27 cellular contexts compared by ENCODE assay signal in the genomic region with DNA sequence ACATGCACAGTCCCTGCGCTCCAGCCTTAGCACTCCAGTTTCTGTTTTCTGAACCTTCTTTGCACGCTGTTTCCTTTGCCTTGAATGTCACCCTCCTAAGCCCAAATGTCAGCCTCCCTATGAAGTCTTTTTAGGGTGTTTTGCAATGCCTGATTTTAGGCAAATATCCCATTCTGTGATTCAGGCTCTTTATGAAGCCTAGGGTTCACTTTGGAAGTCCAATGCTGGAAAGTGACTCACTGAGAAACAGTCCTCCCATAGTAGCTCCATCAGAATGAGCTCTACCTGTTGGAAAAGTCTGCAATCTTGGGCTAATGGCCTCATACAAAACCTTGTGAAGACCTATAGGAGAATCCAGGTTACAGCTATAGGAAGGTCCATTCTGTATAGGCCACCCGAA. TPM values are rescaled to one million over a fixed set of nuclear protein-coding genes. Genes with fewer than 3 reads are reported as not detected.
DNase-seq lines count a peak whose midpoint lies in the region; ATAC-seq, FAIRE-seq and TF ChIP-seq lines count a peak whose summit lies in the region.
"Had no signal": no experiment of that assay in that cellular context is flagged by ENCODE, and none has a peak within 500 bp of the region (broad histone marks: within the 10 kb centered on the region; RNA-seq: fewer than 3 reads in every experiment).

No MANE protein-coding gene starts in this region.

- no peaks in the 10 kb centered on the region for H3K9me3 Mint-ChIP-seq in activated CD4-positive, alpha-beta T cell treated with anti-CD3 and anti-CD28 coated beads for 36 hours (ENCODE audit: low read depth)
- H3K9me3 Mint-ChIP-seq: CD8-positive, alpha-beta T cell had no signal

- dilution Hi-C loops in keratinocyte (cut with MboI; ENCODE audit: extremely low pct_ligation_motif_present, low sequenced_read_pairs) = no loop called here

- H3K36me3 Mint-ChIP-seq in activated CD4-positive, alpha-beta T cell treated with anti-CD3 and anti-CD28 coated beads for 36 hours (ENCODE audit: low read depth) = no peaks in the 10 kb centered on the region
- H3K36me3 Mint-ChIP-seq: CD8-positive, alpha-beta T cell had no signal

- FAIRE-seq in keratinocyte (lab: Jason Lieb, UNC) (no peak), kidney (lab: Jason Lieb, UNC) (no peak)
- FAIRE-seq: A204.1, G401.6, GM19239, K562 had no signal

- H3K36me3 ChIP-seq in GM23248 (ENCODE audit: low read depth) (no peaks in the 10 kb centered on the region), keratinocyte (ENCODE audit: control insufficient read depth in 2 of 2, extremely low read depth in 1 of 2, insufficient read depth in 2 of 2, low read length in 2 of 2) (no peaks in the 10 kb centered on the region), kidney (ENCODE audit: control insufficient read depth in 1 of 2, insufficient read depth in 2 of 2, low read length in 2 of 2) (no peaks in the 10 kb centered on the region)
- H3K36me3 ChIP-seq: BLaER1 treated with 17β-estradiol and CSF1 and Interleukin-3, amounts not matched to agents 10 nM and 100 nM had no signal

- H3K4me1 ChIP-seq in GM23248 (ENCODE audit: insufficient read depth) (no peaks in the 10 kb centered on the region), keratinocyte (ENCODE audit: control insufficient read depth, extremely low read depth, insufficient read depth, low read length) (peaks cover 24% of the 10 kb centered on the region), kidney (ENCODE audit: control insufficient read depth in 1 of 2, insufficient read depth in 1 of 2, low read depth in 1 of 2, low read length in 2 of 2) (no peaks in the 10 kb centered on the region)
- H3K4me1 ChIP-seq: BLaER1 treated with 17β-estradiol and CSF1 and Interleukin-3, amounts not matched to agents 10 nM and 100 nM had no signal

- no peak overlapping the region for H3K27ac Mint-ChIP-seq in activated CD4-positive, alpha-beta T cell treated with anti-CD3 and anti-CD28 coated beads for 36 hours
- H3K27ac Mint-ChIP-seq: CD8-positive, alpha-beta T cell had no signal

- H3K4me2 ChIP-seq in GM23248 (ENCODE audit: unreplicated experiment) (no peak overlapping the region), keratinocyte (ENCODE audit: control insufficient read depth, extremely low read depth, insufficient read depth, low read depth, low read length) (peak overlapping the region; percentile 46)
- H3K4me2 ChIP-seq: BLaER1 treated with 17β-estradiol and CSF1 and Interleukin-3, amounts not matched to agents 10 nM and 100 nM had no signal

- no peaks in the 10 kb centered on the region for H3K9me1 ChIP-seq in keratinocyte (ENCODE audit: control insufficient read depth, extremely low read depth, insufficient read depth, low read length)

- H3K4me3 ChIP-seq in AG09309 (ENCODE audit: control insufficient read depth, low read depth, low read length) = no peak overlapping the region
- no peak overlapping the region for H3K4me3 ChIP-seq in GM23248
- H3K4me3 ChIP-seq in keratinocyte (ENCODE audit: control insufficient read depth in 2 of 3, extremely low read depth in 1 of 3, insufficient read depth in 2 of 3, low read depth in 1 of 3, low read length in 3 of 3) = no peak overlapping the region
- H3K4me3 ChIP-seq in kidney (ENCODE audit: low read length in 2 of 2) = no peak overlapping the region
- H3K4me3 ChIP-seq: BLaER1 treated with 17β-estradiol and CSF1 and Interleukin-3, amounts not matched to agents 10 nM and 100 nM; K562; SK-N-MC had no signal

- H2AFZ ChIP-seq in GM23248 (no peak overlapping the region), keratinocyte (ENCODE audit: control insufficient read depth, low read length) (peak overlapping the region; percentile 42)

- TF ChIP-seq CTCF in AG09309 (IDR thresholded peaks at IDR 0.05; ENCODE audit: control insufficient read depth, insufficient read depth, low read depth, low read length, missing control alignments) = no peak
- no peak for TF ChIP-seq CTCF in keratinocyte (optimal IDR thresholded peaks at IDR 0.05 in 1 of 3, IDR thresholded peaks at IDR 0.05 in 1 of 3, conservative IDR thresholded peaks at IDR 0.05 in 1 of 3; ENCODE audit: extremely low read depth in 1 of 3, insufficient read depth in 2 of 3, low read length in 3 of 3)
- no peak for TF ChIP-seq CTCF in kidney (IDR thresholded peaks at IDR 0.05; ENCODE audit: borderline replicate concordance, extremely low read depth, insufficient read depth)

- POLR2A ChIA-PET in activated CD4-positive, alpha-beta T cell treated with anti-CD3 and anti-CD28 coated beads for 36 hours (lab: Charles Lee) = no interaction called here

- H3K9me2 ChIP-seq in GM23248 (ENCODE audit: insufficient read depth) = no peaks in the 10 kb centered on the region

- DNase-seq in AG09309 (ENCODE audit: low read depth) = peak; percentile 8
- DNase-seq in GM23248 = peak; percentile 60
- peak; percentile 42 for DNase-seq in fibroblast of gingiva (ENCODE audit: low read depth)
- DNase-seq in keratinocyte (ENCODE audit: low read depth, low spot score) = no peak
- DNase-seq in germinal center (ENCODE audit: low spot score) = no peak
- no peak for DNase-seq in substantia nigra (lab: John Stamatoyannopoulos, UW)
- DNase-seq in kidney = no peak
- DNase-seq in activated CD4-positive, alpha-beta T cell treated with anti-CD3 and anti-CD28 coated beads for 36 hours = no peak
- DNase-seq: CD8-positive, alpha-beta T cell; DMS153; MM.1S; NCI-H1092; NCI-H1436; NCI-H1930; NCI-H226; NCI-H510A treated with DMSO at 0.1 percent for 48 hours; NCI-H748 treated with DMSO at 0.1 percent for 48 hours; NK-92 treated with Interleukin-12 subunit alpha and Interleukin-12 subunit beta, amount 100 ng/mL, for 24 hours; SHP77 treated with DMSO at 0.1 percent for 48 hours had no signal

- intact Hi-C loops in kidney (cut with DNase I) = no loop called here
- intact Hi-C loops in activated CD4-positive, alpha-beta T cell treated with anti-CD3 and anti-CD28 coated beads for 36 hours (cut with DNase I, micrococcal nuclease) = no loop called here

- H3K9me3 ChIP-seq in GM23248 (ENCODE audit: low read depth) = no peaks in the 10 kb centered on the region
- H3K9me3 ChIP-seq in keratinocyte (ENCODE audit: control insufficient read depth, low read depth, low read length) = no peaks in the 10 kb centered on the region
- H3K9me3 ChIP-seq in kidney (ENCODE audit: control insufficient read depth in 1 of 2, low read length in 2 of 2) = no peaks in the 10 kb centered on the region
- H3K9me3 ChIP-seq: BLaER1 treated with 17β-estradiol and CSF1 and Interleukin-3, amounts not matched to agents 10 nM and 100 nM had no signal

- H3K79me2 ChIP-seq in GM23248 (ENCODE audit: insufficient read depth) = no peaks in the 10 kb centered on the region
- no peaks in the 10 kb centered on the region for H3K79me2 ChIP-seq in keratinocyte (ENCODE audit: control insufficient read depth, insufficient read depth, low read length)

- no peak overlapping the region for H3K4me3 Mint-ChIP-seq in activated CD4-positive, alpha-beta T cell treated with anti-CD3 and anti-CD28 coated beads for 36 hours
- H3K4me3 Mint-ChIP-seq: CD8-positive, alpha-beta T cell had no signal

- no peak overlapping the region for H3K27ac ChIP-seq in GM23248
- no peak overlapping the region for H3K27ac ChIP-seq in keratinocyte (ENCODE audit: control insufficient read depth, insufficient read depth, low read length)
- H3K27ac ChIP-seq in substantia nigra (ENCODE audit: low read depth, low read length, poor library complexity, severe bottlenecking) = no peak overlapping the region
- H3K27ac ChIP-seq in kidney (ENCODE audit: low read depth in 2 of 2, low read length in 2 of 2) = no peak overlapping the region
- H3K27ac ChIP-seq: BLaER1 treated with 17β-estradiol and CSF1 and Interleukin-3, amounts not matched to agents 10 nM and 100 nM; RWPE1; SK-N-MC had no signal

- H3F3A ChIP-seq in GM23248 (ENCODE audit: insufficient read depth) = no peaks in the 10 kb centered on the region

- peaks cover 4% of the 10 kb centered on the region for H3K4me1 Mint-ChIP-seq in activated CD4-positive, alpha-beta T cell treated with anti-CD3 and anti-CD28 coated beads for 36 hours

- H3K9ac ChIP-seq in GM23248 = no peak overlapping the region
- H3K9ac ChIP-seq in keratinocyte (ENCODE audit: control insufficient read depth, extremely low read depth, insufficient read depth, low read length) = no peak overlapping the region
- no peak overlapping the region for H3K9ac ChIP-seq in kidney (ENCODE audit: low read length in 2 of 2)
- H3K9ac ChIP-seq: BLaER1 treated with 17β-estradiol and CSF1 and Interleukin-3, amounts not matched to agents 10 nM and 100 nM had no signal

- no peak for ATAC-seq in activated CD4-positive, alpha-beta T cell treated with anti-CD3 and anti-CD28 coated beads for 36 hours
- ATAC-seq: CD8-positive, alpha-beta T cell; K562 had no signal

- no peaks in the 10 kb centered on the region for H3K27me3 Mint-ChIP-seq in activated CD4-positive, alpha-beta T cell treated with anti-CD3 and anti-CD28 coated beads for 36 hours

- CTCF ChIA-PET in activated CD4-positive, alpha-beta T cell treated with anti-CD3 and anti-CD28 coated beads for 36 hours (lab: Charles Lee) = interaction anchor here (1.1 to 1.5 kb wide), 2 partner anchors 8 to 21 kb away, joined by 3 to 5 read pairs; no protein-coding TSS in a partner anchor

- WGBS in GM23248 (ENCODE audit: low coverage in 1 of 2, low lambda C conversion rate in 2 of 2, missing lambda C conversion rate in 2 of 2), 2 experiments = 81 to 91% methylated on average over 3 of the region's 3 CpGs

- H3K27me3 ChIP-seq in GM23248 (replicated peaks; ENCODE audit: insufficient read depth) (no peaks in the 10 kb centered on the region), keratinocyte (ENCODE audit: control insufficient read depth, extremely low read depth, insufficient read depth, low read length) (no peaks in the 10 kb centered on the region)
- H3K27me3 ChIP-seq: BLaER1 treated with 17β-estradiol and CSF1 and Interleukin-3, amounts not matched to agents 10 nM and 100 nM had no signal

- in situ Hi-C loops in GM23248 (cut with MboI) = loop anchor here (25.0 kb wide), 1 partner anchor 388 kb away; the partner anchor contains the start of gene CBLL1

- H4K20me1 ChIP-seq in GM23248 (ENCODE audit: insufficient read depth) = no peaks in the 10 kb centered on the region
- H4K20me1 ChIP-seq in keratinocyte (ENCODE audit: control insufficient read depth, extremely low read depth, insufficient read depth, low read length) = no peaks in the 10 kb centered on the region
- H4K20me1 ChIP-seq: BLaER1 treated with 17β-estradiol and CSF1 and Interleukin-3, amounts not matched to agents 10 nM and 100 nM had no signal

RNA-seq across cellular contexts. Expression of gene LAMB4, which starts 5.3 kb away (rescaled TPM):
- not detected in 2 replicates for total RNA-seq in GM23248 (2014; rRNA removed; shearing (Covaris generic))
- polyA plus RNA-seq in GM23248 (2016; fragmentation: Nextera tagmentation; extraction: Ambion mirVana) = 0.08 and 0.16 TPM in 2 replicates
- 1.6 to 10.3 TPM (median 3.7 TPM) in 3 replicates for polyA plus RNA-seq in keratinocyte
- polyA plus RNA-seq in keratinocyte (2011; ENCODE audit: low read depth) = 7.7 TPM
- polyA plus RNA-seq in keratinocyte (2011; cell fraction: cytosol; rRNA removed) = 1.6 and 3.0 TPM in 2 replicates
- polyA plus RNA-seq in keratinocyte (2011; cell fraction: nucleus; rRNA removed) = 20.0 and 20.1 TPM in 2 replicates
- 0.60 and 3.8 TPM in 2 replicates for polyA plus RNA-seq in keratinocyte (2012; ENCODE audit: low replicate concordance)
- 0.85 to 16.0 TPM (median 6.0 TPM) in 3 replicates for polyA minus RNA-seq in keratinocyte
- polyA minus RNA-seq in keratinocyte (2011; cell fraction: cytosol; rRNA and poly(A)+ RNA removed) = 1.7 TPM
- polyA minus RNA-seq in keratinocyte (2011; cell fraction: nucleus; rRNA and poly(A)+ RNA removed) = 15.9 and 26.8 TPM in 2 replicates
- 1.2 TPM for total RNA-seq in kidney
- 5.4 TPM for polyA plus RNA-seq in kidney (ENCODE audit: insufficient read depth, low read depth, low replicate concordance)
- total RNA-seq in activated CD4-positive, alpha-beta T cell treated with anti-CD3 and anti-CD28 coated beads for 36 hours = not detected
- total RNA-seq: LHCN-M2 had no signal

Comparison
In these comparisons a context has a peak if more than half of its experiments do, and no peak if none do; other contexts are left out.
1. DNase-seq: peak in AG09309 (single experiment), GM23248 (single experiment) and fibroblast of gingiva (single experiment); none in keratinocyte (single experiment), germinal center (single experiment), substantia nigra (0 of 49), kidney (single experiment) and activated CD4-positive, alpha-beta T cell treated with anti-CD3 and anti-CD28 coated beads for 36 hours (single experiment).